9 cellular contexts compared by ENCODE assay signal in the genomic region with DNA sequence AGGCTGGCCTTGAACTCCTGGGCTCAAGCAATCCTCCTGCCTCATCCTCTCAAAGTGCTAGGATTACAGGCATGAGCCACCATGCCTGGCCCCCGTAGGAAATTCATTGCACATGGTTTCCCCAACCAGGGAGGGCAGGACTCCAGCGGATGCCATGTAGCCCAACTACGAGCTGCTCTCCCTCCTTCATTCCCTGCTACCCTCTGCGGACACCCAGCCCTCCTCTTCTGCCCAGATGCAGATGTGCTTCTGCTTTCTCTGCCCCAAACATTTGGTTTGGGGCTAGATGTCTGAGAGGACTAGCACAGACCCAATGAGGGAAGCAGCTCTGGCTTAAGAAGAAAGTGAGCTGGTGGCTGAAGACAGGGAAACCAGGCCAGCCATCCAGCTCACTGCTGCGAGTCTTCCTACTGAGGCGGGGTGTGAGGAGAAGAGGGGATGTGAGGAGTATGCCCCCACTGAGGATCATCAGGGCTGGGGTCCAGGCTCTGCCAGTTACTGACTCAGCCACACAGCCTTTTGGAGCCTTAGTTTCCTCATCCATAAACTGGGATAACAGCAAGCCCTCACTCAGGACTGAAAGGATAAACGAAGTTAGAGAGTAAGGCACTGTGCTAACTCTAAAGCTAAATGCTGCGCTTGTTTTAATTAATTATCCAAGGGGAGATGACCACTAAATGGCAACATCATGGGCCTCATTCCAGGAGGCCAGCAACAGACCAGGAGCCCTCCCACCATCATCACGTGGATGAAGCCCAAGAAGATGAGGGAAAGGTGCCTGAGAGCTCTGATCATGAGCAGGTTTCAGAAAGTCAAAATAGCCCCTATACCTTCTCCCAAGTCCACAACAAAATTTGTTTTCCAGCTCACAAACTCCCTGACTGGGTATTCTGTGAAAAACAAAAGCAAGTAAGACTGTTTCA. TPM values are rescaled to one million over a fixed set of nuclear protein-coding genes. Genes with fewer than 3 reads are reported as not detected.
A peak's percentile ranks its signal among the peaks of the same experiment; 100 is the strongest.
DNase-seq lines count a peak whose midpoint lies in the region; ATAC-seq and TF ChIP-seq lines count a peak whose summit lies in the region.
"Had no signal": no experiment of that assay in that cellular context is flagged by ENCODE, and none has a peak within 500 bp of the region (broad histone marks: within the 10 kb centered on the region; RNA-seq: fewer than 3 reads in every experiment).

No MANE protein-coding gene starts in this region.

- DNase-seq in GM23338 (ENCODE audit: low spot score) (no peak), SJSA1 (ENCODE audit: low read depth in 1 of 2, low spot score in 2 of 2) (peak; percentile 76 to 88), esophagus squamous epithelium (lab: John Stamatoyannopoulos, UW) (no peak), smooth muscle cell (lab: John Stamatoyannopoulos, UW; ENCODE audit: unreplicated experiment) (no peak), LoVo (ENCODE audit: low spot score) (no peak), HT-29 (ENCODE audit: low spot score) (no peak)
- DNase-seq: foreskin melanocyte, Karpas-422 had no signal

- no peaks in the 10 kb centered on the region for H3K9me2 ChIP-seq in GM23338 (ENCODE audit: insufficient read depth)

- H3K27me3 ChIP-seq in GM23338 (ENCODE audit: insufficient read depth) (no peaks in the 10 kb centered on the region), SJSA1 (replicated peaks) (no peaks in the 10 kb centered on the region), esophagus squamous epithelium (no peaks in the 10 kb centered on the region), smooth muscle cell (ENCODE audit: low read depth) (no peaks in the 10 kb centered on the region)

- H2AFZ ChIP-seq in GM23338 (no peak overlapping the region), smooth muscle cell (ENCODE audit: low read depth) (no peak overlapping the region)

- H3K4me2 ChIP-seq in GM23338 (peak overlapping the region; percentile 42), smooth muscle cell (peak overlapping the region; percentile 75)

- H3K4me3 ChIP-seq in GM23338 (peak overlapping the region; percentile 29; the same call in 1 of the 2 replicates), SJSA1 (no peak overlapping the region), esophagus squamous epithelium (peak overlapping the region in 2 of 4 donors; percentile 22 to 46), smooth muscle cell (no peak overlapping the region)

- H3F3A ChIP-seq in GM23338 (replicated peaks; ENCODE audit: low read depth) (peaks cover 17% of the 10 kb centered on the region), smooth muscle cell (ENCODE audit: low read depth) (peaks cover 28% of the 10 kb centered on the region)

- H3K27ac ChIP-seq in GM23338 (ENCODE audit: low read depth) (peak overlapping the region; percentile 88; the same call in 1 of the 2 replicates), SJSA1 (no peak overlapping the region), esophagus squamous epithelium (peak overlapping the region; percentile 21 to 71 (median 61)), smooth muscle cell (ENCODE audit: low read depth) (peak overlapping the region; percentile 73)

- no peaks in the 10 kb centered on the region for H3K36me3 Mint-ChIP-seq in GM23338 (ENCODE audit: low read depth)

- H3K9ac ChIP-seq in smooth muscle cell (ENCODE audit: low read depth): no peak overlapping the region

- 29 to 48% methylated on average over 7 to 9 of the region's 9 CpGs for WGBS in esophagus squamous epithelium, 2 donors
- WGBS in smooth muscle cell (ENCODE audit: low lambda C conversion rate): 78% methylated on average over 9 of the region's 9 CpGs

- H3K27me3 Mint-ChIP-seq in GM23338 (ENCODE audit: insufficient read depth, low read depth, poor library complexity): peaks cover 13% of the 10 kb centered on the region

- H3K27ac Mint-ChIP-seq in GM23338: peak overlapping the region; percentile 95

- no peaks in the 10 kb centered on the region for H3K36me3 ChIP-seq in GM23338 (ENCODE audit: insufficient read depth)
- peaks cover 63% of the 10 kb centered on the region for H3K36me3 ChIP-seq in SJSA1
- no peaks in the 10 kb centered on the region for H3K36me3 ChIP-seq in esophagus squamous epithelium
- no peaks in the 10 kb centered on the region for H3K36me3 ChIP-seq in smooth muscle cell (ENCODE audit: low read depth)

- H4K20me1 ChIP-seq in GM23338 (replicated peaks; ENCODE audit: insufficient read depth) (peaks cover 27% of the 10 kb centered on the region), smooth muscle cell (ENCODE audit: low read depth) (peaks cover 100% of the 10 kb centered on the region)

- H3K79me2 ChIP-seq in GM23338 (replicated peaks; ENCODE audit: insufficient read depth) (peaks cover 97% of the 10 kb centered on the region), smooth muscle cell (ENCODE audit: low read depth) (peaks cover 100% of the 10 kb centered on the region)

- intact Hi-C loops in esophagus squamous epithelium (cut with DNase I): loop anchor here (10.0 kb wide), 1 partner anchor 51 kb away; the partner anchor contains the start of gene TSFM

- no peak for TF ChIP-seq POLR2A in esophagus squamous epithelium (IDR thresholded peaks at IDR 0.05)

- H3K4me1 ChIP-seq in GM23338 (ENCODE audit: insufficient read depth) (peaks cover 82% of the 10 kb centered on the region), SJSA1 (replicated peaks) (peaks cover 68% of the 10 kb centered on the region), esophagus squamous epithelium (peaks cover 81 to 100% (median 100%) of the 10 kb centered on the region in 3 donors), smooth muscle cell (ENCODE audit: low read depth) (peaks cover 74% of the 10 kb centered on the region)

- peaks cover 82% of the 10 kb centered on the region for H3K4me1 Mint-ChIP-seq in GM23338

- peak overlapping the region; percentile 29; the same call in 2 of the 3 replicates for H3K4me3 Mint-ChIP-seq in GM23338

- H3K9me3 Mint-ChIP-seq in GM23338: no peaks in the 10 kb centered on the region

- no peak for TF ChIP-seq CTCF in GM23338 (conservative IDR thresholded peaks at IDR 0.05; ENCODE audit: low read depth in 2 of 2)
- no peak for TF ChIP-seq CTCF in esophagus squamous epithelium (IDR thresholded peaks at IDR 0.05)
- no peak for TF ChIP-seq CTCF in smooth muscle cell (IDR thresholded peaks at IDR 0.05; ENCODE audit: borderline replicate concordance, insufficient read depth, poor library complexity, severe bottlenecking)

- ATAC-seq in GM23338: no peak
- ATAC-seq in GM18519 (IDR thresholded peaks at IDR 0.05; ENCODE audit: low FRiP score, unreplicated experiment): no peak

- no peaks in the 10 kb centered on the region for H3K9me3 ChIP-seq in SJSA1 (replicated peaks)
- H3K9me3 ChIP-seq in esophagus squamous epithelium: no peaks in the 10 kb centered on the region
- H3K9me3 ChIP-seq in smooth muscle cell (replicated peaks; ENCODE audit: low read depth): no peaks in the 10 kb centered on the region

TF ChIP-seq in GM23338, 12 proteins besides CTCF, POLR2A, EP300 and RAD21 (continues in another document):
- TF ChIP-seq ZNF331 (CRISPR knock-in tag; IDR thresholded peaks at IDR 0.05; ENCODE audit: low read depth): no peak
- no peak for TF ChIP-seq POLR2AphosphoS5 (IDR thresholded peaks at IDR 0.05; ENCODE audit: low read depth)

RNA-seq across cellular contexts. Expression of gene CTDSP2, which starts 10.9 kb away (rescaled TPM):
- 66.3 and 81.9 TPM in 2 replicates for total RNA-seq in GM23338 (2014; rRNA removed; shearing (Covaris generic))
- polyA plus RNA-seq in GM23338 (2016; fragmentation: Nextera tagmentation; extraction: Ambion mirVana) (20.8 and 22.8 TPM in 2 replicates), smooth muscle cell (61.7 and 62.0 TPM in 2 replicates)
- 420 and 508 TPM in 2 replicates for total RNA-seq in SJSA1 (2014; rRNA removed; shearing (Covaris generic))
- total RNA-seq in esophagus squamous epithelium (100 to 1,000 TPM in 1 of 4 donors, 10 to 100 TPM in 3; 47.1 to 120 (median 71.7) TPM), smooth muscle cell (77.4 and 86.7 TPM in 2 replicates)
- total RNA-seq in HT-29 (2014; rRNA removed; shearing (Covaris generic)): 38.5 and 40.7 TPM in 2 replicates

RNA-seq across cellular contexts. Expression of gene AVIL, which starts 17.1 kb away (rescaled TPM):
- total RNA-seq in GM23338 (2014; rRNA removed; shearing (Covaris generic)): 0.12 and 0.17 TPM in 2 replicates
- polyA plus RNA-seq in GM23338 (2016; fragmentation: Nextera tagmentation; extraction: Ambion mirVana) (0.59 and 1.3 TPM in 2 replicates), smooth muscle cell (1.2 and 9.1 TPM in 2 replicates)
- 6.0 and 6.6 TPM in 2 replicates for total RNA-seq in SJSA1 (2014; rRNA removed; shearing (Covaris generic))
- total RNA-seq in esophagus squamous epithelium (1 to 10 TPM; 1.9 to 3.4 (median 2.5) TPM), smooth muscle cell (7.0 and 17.1 TPM in 2 replicates)
- total RNA-seq in HT-29 (2014; rRNA removed; shearing (Covaris generic)): 0.73 and 1.5 TPM in 2 replicates

RNA-seq across cellular contexts. Expression of gene TSFM, which starts 53.0 kb away (rescaled TPM):
- 29.5 and 30.9 TPM in 2 replicates for total RNA-seq in GM23338 (2014; rRNA removed; shearing (Covaris generic))
- polyA plus RNA-seq in GM23338 (2016; fragmentation: Nextera tagmentation; extraction: Ambion mirVana): 41.7 and 43.1 TPM in 2 replicates
- 591 and 596 TPM in 2 replicates for total RNA-seq in SJSA1 (2014; rRNA removed; shearing (Covaris generic))
- total RNA-seq in esophagus squamous epithelium: 10 to 100 TPM; 18.5 to 37.2 (median 24.7) TPM
- 14.5 and 16.8 TPM in 2 replicates for total RNA-seq in smooth muscle cell
- 24.0 and 28.5 TPM in 2 replicates for polyA plus RNA-seq in smooth muscle cell
- 60.6 and 63.6 TPM in 2 replicates for total RNA-seq in HT-29 (2014; rRNA removed; shearing (Covaris generic))

Comparison
In these comparisons a context has a peak if more than half of its experiments do, and no peak if none do; other contexts are left out.
1. DNase-seq: peak in SJSA1 (2 of 2); none in GM23338 (single experiment), esophagus squamous epithelium (single experiment), smooth muscle cell (single experiment), LoVo (single experiment) and HT-29 (single experiment).